ENCODE assay signal across 9 cellular contexts in the genomic region with DNA sequence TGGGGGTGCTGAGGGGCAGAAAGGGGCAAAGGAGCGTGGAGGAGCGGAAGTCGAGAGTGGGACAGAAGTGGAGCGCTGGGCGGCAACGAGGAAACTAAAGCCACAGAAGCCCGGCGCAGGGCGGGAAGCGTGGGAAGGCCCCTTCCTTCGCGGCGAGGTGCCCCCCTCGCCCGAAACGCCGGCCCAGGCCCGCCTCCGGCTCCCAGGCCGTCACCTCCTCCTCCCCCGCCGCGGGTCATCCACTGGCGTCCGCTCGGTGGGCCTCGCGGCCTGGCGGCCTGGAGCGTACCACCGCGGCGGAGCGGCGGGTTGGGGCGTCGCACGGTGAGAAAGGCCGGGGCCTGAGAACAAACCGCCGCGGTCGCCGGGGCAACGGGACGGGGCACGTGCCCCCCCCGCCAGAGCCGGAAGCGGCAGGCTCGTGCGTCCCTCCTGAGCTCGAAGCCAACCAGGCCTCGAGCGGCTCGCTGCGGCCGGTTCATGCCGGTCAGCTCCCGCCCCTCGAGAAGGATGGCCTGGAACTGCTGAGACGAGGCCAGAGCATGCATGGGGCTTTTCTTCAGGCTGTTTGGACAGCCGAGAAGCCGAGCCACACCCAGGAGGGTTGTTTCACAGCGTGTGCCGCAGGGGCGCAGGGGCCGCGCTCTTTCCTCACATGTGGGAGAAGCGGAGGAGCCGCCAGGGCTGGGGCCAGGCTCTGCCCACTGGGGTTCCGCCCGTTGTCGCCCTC. TPM values are rescaled to one million over a fixed set of nuclear protein-coding genes. Genes with fewer than 3 reads are reported as not detected.
DNase-seq lines count a peak whose midpoint lies in the region; ATAC-seq and TF ChIP-seq lines count a peak whose summit lies in the region.
"Had no signal": no experiment of that assay in that cellular context is flagged by ENCODE, and none has a peak within 500 bp of the region (broad histone marks: within the 10 kb centered on the region; RNA-seq: fewer than 3 reads in every experiment).

A gene (minus strand): TSS at position 349 of the 730 bp plus-strand sequence. CDS start 469 bp downstream, outside the sequence.

- BruUV-seq in IMR-90 (replicated peaks; lab: Mats Ljungman, UMichigan): no TSS peak

- H3K14ac ChIP-seq in IMR-90 (replicated peaks; ENCODE audit: low read depth, low read length): no peak within 1 kb of the TSS

- H3K9me1 ChIP-seq in IMR-90 (ENCODE audit: insufficient read depth, low read length): no peaks in the 10 kb centered on the region

- no peak within 1 kb of the TSS for H3K23ac ChIP-seq in IMR-90 (ENCODE audit: low read depth, low read length)

- peak within 1 kb of the TSS; percentile 33 for H2AK9ac ChIP-seq in IMR-90 (replicated peaks; ENCODE audit: low read depth, low read length, poor library complexity)

- H2AK5ac ChIP-seq in IMR-90 (ENCODE audit: low read depth, low read length): no peak within 1 kb of the TSS

- CTCF ChIA-PET in IMR-90 (lab: Yijun Ruan, JAX): interaction anchor here (0.9 kb wide), 1 partner anchor 64 kb away, joined by 3 read pairs; no protein-coding TSS in a partner anchor

- in situ Hi-C loops in IMR-90 (cut with MboI; ENCODE audit: low sequenced_read_pairs): loop anchor here (25.0 kb wide), 1 partner anchor 979 kb away; no protein-coding TSS in a partner anchor

- H4K20me1 ChIP-seq in IMR-90 (ENCODE audit: insufficient read depth, low read length): no peaks in the 10 kb centered on the region

- no peak within 1 kb of the TSS for H2BK20ac ChIP-seq in IMR-90 (ENCODE audit: low read depth, low read length)

- H2BK15ac ChIP-seq in IMR-90 (ENCODE audit: low read depth, low read length): 0 out of 3 replicates have a peak within 1 kb of the TSS, but pooled peaks have one; percentile 8

- H2BK120ac ChIP-seq in IMR-90 (ENCODE audit: low read depth, low read length): peak within 1 kb of the TSS; percentile 12

- TF ChIP-seq RAD21 in IMR-90 (IDR thresholded peaks at IDR 0.05; ENCODE audit: low read length): no peak

- H4K8ac ChIP-seq in IMR-90 (ENCODE audit: low read depth in 2 of 2, low read length in 2 of 2): no peak within 1 kb of the TSS

- DNase-seq in IMR-90 (no peak), left colon (peak; percentile 58 to 65), NCI-H1092 treated with DMSO at 0.1 percent for 48 hours (lab: John Stamatoyannopoulos, UW) (no peak), D341Med (ENCODE audit: low spot score) (no peak), putamen (ENCODE audit: low spot score) (no peak)
- peak; percentile 33 for DNase-seq in activated naive CD4-positive, alpha-beta T cell treated with Interleukin-2 at 50 U/mL for 16 hours
- DNase-seq in stimulated activated naive B cell treated with anti-CD40 and anti-IgM and Interleukin-4, amounts not matched to agents 10 μg/mL and 1 μg/mL and 100 μg/mL, for 72 hours: no peak

- H3K4ac ChIP-seq in IMR-90 (ENCODE audit: low read depth, low read length): peak within 1 kb of the TSS; percentile 17

- H2AFZ ChIP-seq in IMR-90 (replicated peaks; ENCODE audit: low read length, poor library complexity): peak within 1 kb of the TSS; percentile 52

- intact Hi-C loops in IMR-90 (cut with micrococcal nuclease) (loop anchor here (1.0 to 10.0 kb wide), 3 partner anchors 155 to 314 kb away; a partner anchor contains a TSS), left colon (cut with DNase I, micrococcal nuclease) (loop anchor here in 1 of 2 donors (10.0 kb wide), 2 partner anchors 94 to 156 kb away; no protein-coding TSS in a partner anchor)

- H3K18ac ChIP-seq in IMR-90 (ENCODE audit: low read depth, low read length): no peak within 1 kb of the TSS

- ATAC-seq in IMR-90 (ENCODE audit: low read depth) (no peak), left colon (peak; percentile 85), HG03196 (IDR thresholded peaks at IDR 0.05; ENCODE audit: unreplicated experiment) (no peak)
- peak; percentile 48 to 55 for ATAC-seq in stimulated activated naive B cell treated with anti-CD40 and anti-IgM and Interleukin-4, amounts not matched to agents 10 μg/mL and 1 μg/mL and 100 μg/mL, for 72 hours (replicated peaks)

- no peak for TF ChIP-seq CTCF in IMR-90 (conservative IDR thresholded peaks at IDR 0.05; ENCODE audit: low read depth, low read length)

- 68% methylated on average over 63 of the region's 74 CpGs; no CpG with 5 or more reads in 1 of the 2 experiments for WGBS in IMR-90 (ENCODE audit: extremely low coverage in 2 of 2, insufficient read length in 1 of 2), 2 experiments

- peak within 1 kb of the TSS; percentile 67 to 81 for H3K4me3 Mint-ChIP-seq in stimulated activated naive B cell treated with anti-CD40 and anti-IgM and Interleukin-4, amounts not matched to agents 10 μg/mL and 1 μg/mL and 100 μg/mL, for 72 hours

- no peak within 1 kb of the TSS for H3K27ac Mint-ChIP-seq in stimulated activated naive B cell treated with anti-CD40 and anti-IgM and Interleukin-4, amounts not matched to agents 10 μg/mL and 1 μg/mL and 100 μg/mL, for 72 hours

- H3K9me3 Mint-ChIP-seq in stimulated activated naive B cell treated with anti-CD40 and anti-IgM and Interleukin-4, amounts not matched to agents 10 μg/mL and 1 μg/mL and 100 μg/mL, for 72 hours: no peaks in the 10 kb centered on the region

- TF ChIP-seq POLR2A in IMR-90 (IDR thresholded peaks at IDR 0.05; ENCODE audit: low read depth, low read length): no peak

- no peak within 1 kb of the TSS for H3K4me3 ChIP-seq in IMR-90 (ENCODE audit: insufficient read depth, low read depth, low read length)

- H3K9ac ChIP-seq in IMR-90 (ENCODE audit: low read depth, low read length): no peak within 1 kb of the TSS
- H3K9ac ChIP-seq: KMS-11 had no signal

- H3K27me3 ChIP-seq in IMR-90 (ENCODE audit: control insufficient read depth, insufficient read depth, low read length): no peaks in the 10 kb centered on the region

- peaks cover 8 to 12% of the 10 kb centered on the region in 2 donors for H3K4me1 Mint-ChIP-seq in stimulated activated naive B cell treated with anti-CD40 and anti-IgM and Interleukin-4, amounts not matched to agents 10 μg/mL and 1 μg/mL and 100 μg/mL, for 72 hours

- no peaks in the 10 kb centered on the region for H3K9me3 ChIP-seq in IMR-90 (ENCODE audit: control insufficient read depth, insufficient read depth, low read length)

- no peak within 1 kb of the TSS for H2BK5ac ChIP-seq in IMR-90 (ENCODE audit: low read depth, low read length, poor library complexity, severe bottlenecking)

- peaks cover 0 to 3% of the 10 kb centered on the region in 2 donors for H3K36me3 Mint-ChIP-seq in stimulated activated naive B cell treated with anti-CD40 and anti-IgM and Interleukin-4, amounts not matched to agents 10 μg/mL and 1 μg/mL and 100 μg/mL, for 72 hours

- H4K5ac ChIP-seq in IMR-90 (ENCODE audit: low read depth, low read length): no peak within 1 kb of the TSS

- H3K27me3 Mint-ChIP-seq in stimulated activated naive B cell treated with anti-CD40 and anti-IgM and Interleukin-4, amounts not matched to agents 10 μg/mL and 1 μg/mL and 100 μg/mL, for 72 hours: peaks cover 24 to 29% of the 10 kb centered on the region in 2 donors

- no peaks in the 10 kb centered on the region for H3K36me3 ChIP-seq in IMR-90 (ENCODE audit: control insufficient read depth, insufficient read depth, low read length)

- dilution Hi-C loops in IMR-90 (cut with HindIII; ENCODE audit: low sequenced_read_pairs, unreplicated experiment): no loop called here

- POLR2A ChIA-PET in IMR-90 (lab: Charles Lee; ENCODE audit: unreplicated experiment): no interaction called here

- no peak within 1 kb of the TSS for H3K27ac ChIP-seq in IMR-90 (ENCODE audit: insufficient read depth, low read length)
- H3K27ac ChIP-seq: KMS-11 had no signal

- H3K4me2 ChIP-seq in IMR-90 (ENCODE audit: low read depth, low read length): no peak within 1 kb of the TSS
- H3K4me2 ChIP-seq: KMS-11 had no signal

- H4K91ac ChIP-seq in IMR-90 (ENCODE audit: insufficient read depth, low read depth, low read length): no peak within 1 kb of the TSS

- no peak within 1 kb of the TSS for H3K56ac ChIP-seq in IMR-90 (ENCODE audit: extremely low read depth, insufficient read depth, low read length)

- no peaks in the 10 kb centered on the region for H3K79me1 ChIP-seq in IMR-90 (ENCODE audit: low read depth in 1 of 2, low read length in 2 of 2)

- H3K4me1 ChIP-seq in IMR-90 (ENCODE audit: control insufficient read depth, insufficient read depth, low read length): peaks cover 4% of the 10 kb centered on the region; the same call in 1 of the 2 replicates

TF ChIP-seq in IMR-90, 13 proteins besides CTCF, POLR2A, EP300 and RAD21 (continues in another document):
- no peak for TF ChIP-seq RFX5 (IDR thresholded peaks at IDR 0.05; ENCODE audit: low read depth, low read length)
- TF ChIP-seq BHLHE40 (IDR thresholded peaks at IDR 0.05; ENCODE audit: low read depth, low read length): no peak
- TF ChIP-seq RCOR1 (IDR thresholded peaks at IDR 0.05; ENCODE audit: insufficient replicate concordance, low read length): no peak
- TF ChIP-seq, protein P1, sequence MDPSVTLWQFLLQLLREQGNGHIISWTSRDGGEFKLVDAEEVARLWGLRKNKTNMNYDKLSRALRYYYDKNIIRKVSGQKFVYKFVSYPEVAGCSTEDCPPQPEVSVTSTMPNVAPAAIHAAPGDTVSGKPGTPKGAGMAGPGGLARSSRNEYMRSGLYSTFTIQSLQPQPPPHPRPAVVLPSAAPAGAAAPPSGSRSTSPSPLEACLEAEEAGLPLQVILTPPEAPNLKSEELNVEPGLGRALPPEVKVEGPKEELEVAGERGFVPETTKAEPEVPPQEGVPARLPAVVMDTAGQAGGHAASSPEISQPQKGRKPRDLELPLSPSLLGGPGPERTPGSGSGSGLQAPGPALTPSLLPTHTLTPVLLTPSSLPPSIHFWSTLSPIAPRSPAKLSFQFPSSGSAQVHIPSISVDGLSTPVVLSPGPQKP (IDR thresholded peaks at IDR 0.05; ENCODE audit: borderline replicate concordance, low read depth, low read length): no peak
- TF ChIP-seq, protein P2, sequence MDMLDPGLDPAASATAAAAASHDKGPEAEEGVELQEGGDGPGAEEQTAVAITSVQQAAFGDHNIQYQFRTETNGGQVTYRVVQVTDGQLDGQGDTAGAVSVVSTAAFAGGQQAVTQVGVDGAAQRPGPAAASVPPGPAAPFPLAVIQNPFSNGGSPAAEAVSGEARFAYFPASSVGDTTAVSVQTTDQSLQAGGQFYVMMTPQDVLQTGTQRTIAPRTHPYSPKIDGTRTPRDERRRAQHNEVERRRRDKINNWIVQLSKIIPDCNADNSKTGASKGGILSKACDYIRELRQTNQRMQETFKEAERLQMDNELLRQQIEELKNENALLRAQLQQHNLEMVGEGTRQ (IDR thresholded peaks at IDR 0.05; ENCODE audit: low read depth, low read length): no peak
- no peak for TF ChIP-seq NFE2L2 (IDR thresholded peaks at IDR 0.05; ENCODE audit: low read depth, low read length)
- TF ChIP-seq MAZ (IDR thresholded peaks at IDR 0.05; ENCODE audit: borderline replicate concordance, low read depth, low read length): no peak
- no peak for TF ChIP-seq MAFK (IDR thresholded peaks at IDR 0.05; ENCODE audit: low read depth, low read length)
- TF ChIP-seq CHD1 (IDR thresholded peaks at IDR 0.05; ENCODE audit: low read depth, low read length): no peak

RNA-seq across cellular contexts. Expression of the gene that starts here (rescaled TPM):
- total RNA-seq in IMR-90 (2012; rRNA removed) (0.36 and 0.56 TPM in 2 replicates), left colon (not detected)
- polyA plus RNA-seq in IMR-90 (2012; rRNA removed): 0.30 and 0.34 TPM in 2 replicates
- 0.16 TPM in 1 of 2 replicates, not detected in the other for polyA plus RNA-seq in IMR-90 (2012; cell fraction: cytosol; rRNA removed)
- polyA plus RNA-seq in IMR-90 (2012; cell fraction: nucleus; rRNA removed; ENCODE audit: low replicate concordance): 0.09 and 0.11 TPM in 2 replicates

Comparison
In these comparisons a context has a peak if more than half of its experiments do, and no peak if none do; other contexts are left out.
1. Peak in DNase-seq and ATAC-seq in left colon; RNA of the gene not detected or under 1 TPM.
2. ATAC-seq: peak in stimulated activated naive B cell treated with anti-CD40 and anti-IgM and Interleukin-4, amounts not matched to agents 10 μg/mL and 1 μg/mL and 100 μg/mL, for 72 hours (2 of 2); none in IMR-90 (single experiment) and HG03196 (single experiment).